ENCODE assay signal across 1 cellular context in the genomic region with DNA sequence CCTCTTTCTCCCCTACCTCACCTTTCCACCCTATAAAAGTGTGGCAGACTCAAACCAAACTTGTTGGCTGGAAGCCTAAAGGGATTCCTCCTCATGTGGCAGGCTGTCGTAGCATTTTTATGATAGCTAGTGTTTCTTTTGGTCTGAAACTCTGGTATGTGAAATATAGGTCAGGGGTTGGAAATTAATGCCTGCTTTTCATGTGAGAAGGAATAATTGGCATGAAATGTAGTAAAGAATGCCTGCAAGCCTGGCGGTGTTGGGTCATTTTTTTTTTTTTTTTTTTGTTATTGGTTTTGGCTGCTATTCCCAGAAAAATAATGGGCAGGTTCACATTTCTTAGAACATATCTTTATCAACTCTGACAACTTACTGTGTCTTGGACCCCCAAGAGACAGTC.
TF ChIP-seq lines count a peak whose summit lies in the region.

No MANE protein-coding gene starts in this region.

TF ChIP-seq in IMR-90, 13 proteins besides CTCF, POLR2A, EP300 and RAD21 (continued from another document):
- TF ChIP-seq CEBPB (IDR thresholded peaks at IDR 0.05; ENCODE audit: low read depth, low read length), result no peak
- TF ChIP-seq NFE2L2 (IDR thresholded peaks at IDR 0.05; ENCODE audit: low read depth, low read length), result no peak
- TF ChIP-seq MAFK (IDR thresholded peaks at IDR 0.05; ENCODE audit: low read depth, low read length), result no peak
- no peak for TF ChIP-seq RCOR1 (IDR thresholded peaks at IDR 0.05; ENCODE audit: insufficient replicate concordance, low read length)
- no peak for TF ChIP-seq CHD1 (IDR thresholded peaks at IDR 0.05; ENCODE audit: low read depth, low read length)
